1 cellular context compared by ENCODE assay signal in genomic region chr12:27972721-27973120, GRCh38.
TF ChIP-seq lines count a peak whose summit lies in the region.

PTHLH (minus strand) TSS chr12:27972733; CDS start chr12:27969494, 3,239 bp downstream.

TF ChIP-seq in IMR-90, 13 proteins besides CTCF, POLR2A, EP300 and RAD21:
- TF ChIP-seq CEBPB (IDR thresholded peaks at IDR 0.05; ENCODE audit: low read depth, low read length) (no peak), MAZ (IDR thresholded peaks at IDR 0.05; ENCODE audit: borderline replicate concordance, low read depth, low read length) (no peak)
